In the genomic region with DNA sequence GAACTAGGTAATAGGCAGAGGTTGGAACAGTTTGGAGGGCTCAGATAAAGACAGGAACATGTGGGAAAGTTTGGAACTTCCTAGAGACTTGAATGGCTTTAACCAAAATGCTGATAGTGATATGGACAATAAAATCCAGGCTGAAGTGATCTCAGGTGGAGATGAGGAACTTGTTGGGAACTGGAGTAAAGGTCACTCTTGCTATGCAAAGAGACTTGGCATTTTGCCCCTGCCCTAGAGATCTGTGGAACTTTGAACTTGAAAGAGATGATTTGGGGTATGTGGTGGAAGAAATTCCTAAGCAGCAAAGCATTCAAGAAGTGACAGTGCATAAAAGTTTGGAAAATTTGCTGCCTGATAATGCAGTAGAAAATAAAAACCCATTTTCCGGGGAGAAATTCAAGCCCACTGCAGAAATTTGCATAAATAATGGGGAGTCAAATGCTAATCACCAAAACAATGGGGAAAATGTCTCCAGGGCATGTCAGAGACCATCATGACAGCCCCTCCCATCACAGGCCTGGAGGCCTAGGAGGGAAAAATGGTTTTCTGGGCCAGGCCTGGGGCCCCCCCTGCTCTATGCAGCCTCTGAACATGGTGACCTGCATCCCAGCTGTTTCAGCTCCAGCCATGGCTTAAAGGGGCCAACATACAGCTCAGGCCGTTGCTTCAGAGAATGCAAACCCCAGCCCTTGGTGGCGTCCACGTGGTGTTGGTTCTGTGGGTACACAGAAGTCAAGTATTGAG, we compare ENCODE assay signal across 1 cellular context.
TF ChIP-seq lines count a peak whose summit lies in the region.

No MANE protein-coding gene starts in this region.

TF ChIP-seq in K562, 482 proteins besides CTCF, POLR2A, EP300 and RAD21 (continued from another document):
- TF ChIP-seq, protein P1, sequence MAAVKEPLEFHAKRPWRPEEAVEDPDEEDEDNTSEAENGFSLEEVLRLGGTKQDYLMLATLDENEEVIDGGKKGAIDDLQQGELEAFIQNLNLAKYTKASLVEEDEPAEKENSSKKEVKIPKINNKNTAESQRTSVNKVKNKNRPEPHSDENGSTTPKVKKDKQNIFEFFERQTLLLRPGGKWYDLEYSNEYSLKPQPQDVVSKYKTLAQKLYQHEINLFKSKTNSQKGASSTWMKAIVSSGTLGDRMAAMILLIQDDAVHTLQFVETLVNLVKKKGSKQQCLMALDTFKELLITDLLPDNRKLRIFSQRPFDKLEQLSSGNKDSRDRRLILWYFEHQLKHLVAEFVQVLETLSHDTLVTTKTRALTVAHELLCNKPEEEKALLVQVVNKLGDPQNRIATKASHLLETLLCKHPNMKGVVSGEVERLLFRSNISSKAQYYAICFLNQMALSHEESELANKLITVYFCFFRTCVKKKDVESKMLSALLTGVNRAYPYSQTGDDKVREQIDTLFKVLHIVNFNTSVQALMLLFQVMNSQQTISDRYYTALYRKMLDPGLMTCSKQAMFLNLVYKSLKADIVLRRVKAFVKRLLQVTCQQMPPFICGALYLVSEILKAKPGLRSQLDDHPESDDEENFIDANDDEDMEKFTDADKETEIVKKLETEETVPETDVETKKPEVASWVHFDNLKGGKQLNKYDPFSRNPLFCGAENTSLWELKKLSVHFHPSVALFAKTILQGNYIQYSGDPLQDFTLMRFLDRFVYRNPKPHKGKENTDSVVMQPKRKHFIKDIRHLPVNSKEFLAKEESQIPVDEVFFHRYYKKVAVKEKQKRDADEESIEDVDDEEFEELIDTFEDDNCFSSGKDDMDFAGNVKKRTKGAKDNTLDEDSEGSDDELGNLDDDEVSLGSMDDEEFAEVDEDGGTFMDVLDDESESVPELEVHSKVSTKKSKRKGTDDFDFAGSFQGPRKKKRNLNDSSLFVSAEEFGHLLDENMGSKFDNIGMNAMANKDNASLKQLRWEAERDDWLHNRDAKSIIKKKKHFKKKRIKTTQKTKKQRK (IDR thresholded peaks at IDR 0.05; ENCODE audit: borderline replicate concordance, low read depth, low read length): 0 out of 2 replicates have a peak, but pooled peaks have one; percentile 24
